In genomic region chr9:37381094-37381741, GRCh38 we compare ENCODE assay signal across 16 cellular contexts. TPM values are rescaled to one million over a fixed set of nuclear protein-coding genes. Genes with fewer than 3 reads are reported as not detected.
DNase-seq lines count a peak whose midpoint lies in the region; ATAC-seq and TF ChIP-seq lines count a peak whose summit lies in the region.
"Had no signal": no experiment of that assay in that cellular context is flagged by ENCODE, and none has a peak within 500 bp of the region (broad histone marks: within the 10 kb centered on the region; RNA-seq: fewer than 3 reads in every experiment).

No MANE protein-coding gene starts in this region.

- H3K9ac ChIP-seq in SU-DHL-6 (ENCODE audit: low read length): peak overlapping the region; percentile 62
- H3K9ac ChIP-seq: BLaER1 had no signal

- H3K9me3 ChIP-seq in DOHH2 (ENCODE audit: control insufficient read depth, insufficient read depth, low read length) (peaks cover 7% of the 10 kb centered on the region; the same call in 1 of the 2 replicates), SU-DHL-6 (ENCODE audit: insufficient read depth, low read length) (0 out of 2 replicates have a peak, but pooled peaks cover 4% of the 10 kb centered on the region)

- peak overlapping the region in 2 of 4 donors; percentile 27 to 52 for H3K4me3 Mint-ChIP-seq in IgD-negative memory B cell
- no peak overlapping the region for H3K4me3 Mint-ChIP-seq in stimulated activated memory B cell treated with anti-CD40 and anti-IgM and Interleukin-4, amounts not matched to agents 10 μg/mL and 1 μg/mL and 100 μg/mL, for 72 hours
- H3K4me3 Mint-ChIP-seq: CD8-positive, alpha-beta memory T cell had no signal

- no peak for ATAC-seq in stimulated activated memory B cell treated with anti-CD40 and anti-IgM and Interleukin-4, amounts not matched to agents 10 μg/mL and 1 μg/mL and 100 μg/mL, for 72 hours
- ATAC-seq in GM21528 (IDR thresholded peaks at IDR 0.05; ENCODE audit: low FRiP score, unreplicated experiment) (no peak), sciatic nerve (no peak), GM18867 (IDR thresholded peaks at IDR 0.05; ENCODE audit: unreplicated experiment) (no peak)

- H3K79me2 ChIP-seq in DOHH2 (ENCODE audit: control insufficient read depth, low read length): peaks cover 12% of the 10 kb centered on the region
- H3K79me2 ChIP-seq in SU-DHL-6 (ENCODE audit: insufficient read depth, low read length): no peaks in the 10 kb centered on the region; the same call in 1 of the 2 replicates

- H3K9me2 ChIP-seq in DOHH2 (replicated peaks; ENCODE audit: control insufficient read depth, low read length) (no peaks in the 10 kb centered on the region), SU-DHL-6 (replicated peaks; ENCODE audit: insufficient read depth, low read length) (no peaks in the 10 kb centered on the region)

- H3K27me3 ChIP-seq in DOHH2 (ENCODE audit: control insufficient read depth, low read length): no peaks in the 10 kb centered on the region
- H3K27me3 ChIP-seq in SU-DHL-6 (ENCODE audit: low read length): no peaks in the 10 kb centered on the region
- H3K27me3 ChIP-seq: BLaER1 had no signal

- H3K4me3 ChIP-seq in DOHH2 (ENCODE audit: low read length): peak overlapping the region; percentile 63
- no peak overlapping the region for H3K4me3 ChIP-seq in SU-DHL-6 (ENCODE audit: insufficient read depth, low read length, poor library complexity, severe bottlenecking)
- H3K4me3 ChIP-seq: BLaER1 had no signal

- intact Hi-C loops in sciatic nerve (cut with DNase I): no loop called here

- peaks cover 99% of the 10 kb centered on the region for H3K4me1 ChIP-seq in DOHH2 (ENCODE audit: control insufficient read depth, low read length)

- H3K9me3 Mint-ChIP-seq in IgD-negative memory B cell: no peaks in the 10 kb centered on the region
- peaks cover 5% of the 10 kb centered on the region for H3K9me3 Mint-ChIP-seq in stimulated activated memory B cell treated with anti-CD40 and anti-IgM and Interleukin-4, amounts not matched to agents 10 μg/mL and 1 μg/mL and 100 μg/mL, for 72 hours

- H4K20me1 ChIP-seq in DOHH2 (ENCODE audit: control insufficient read depth, insufficient read depth, low read depth, low read length): no peaks in the 10 kb centered on the region
- no peaks in the 10 kb centered on the region for H4K20me1 ChIP-seq in SU-DHL-6 (ENCODE audit: low read depth, low read length)
- H4K20me1 ChIP-seq: BLaER1 had no signal

- peaks cover 11% of the 10 kb centered on the region for H3K36me3 ChIP-seq in DOHH2 (ENCODE audit: control insufficient read depth, low read length)
- peaks cover 3% of the 10 kb centered on the region; the same call in 1 of the 2 replicates for H3K36me3 ChIP-seq in SU-DHL-6 (ENCODE audit: low read length)
- H3K36me3 ChIP-seq: BLaER1 had no signal

- peaks cover 5% of the 10 kb centered on the region for H3K36me3 Mint-ChIP-seq in IgD-negative memory B cell
- H3K36me3 Mint-ChIP-seq in stimulated activated memory B cell treated with anti-CD40 and anti-IgM and Interleukin-4, amounts not matched to agents 10 μg/mL and 1 μg/mL and 100 μg/mL, for 72 hours: peaks cover 10% of the 10 kb centered on the region

- H3K27me3 Mint-ChIP-seq in IgD-negative memory B cell: peaks cover 11% of the 10 kb centered on the region
- no peaks in the 10 kb centered on the region for H3K27me3 Mint-ChIP-seq in stimulated activated memory B cell treated with anti-CD40 and anti-IgM and Interleukin-4, amounts not matched to agents 10 μg/mL and 1 μg/mL and 100 μg/mL, for 72 hours

- no peak for DNase-seq in sciatic nerve (ENCODE audit: low spot score)
- DNase-seq: CD8-positive, alpha-beta memory T cell; GOT3; KBM-7; NCI-H1105; NCI-H187; NCI-H2171 treated with DMSO at 0.1 percent for 48 hours; NCI-H526; SHP77 had no signal

- TF ChIP-seq CTCF in DOHH2 (IDR thresholded peaks at IDR 0.05; ENCODE audit: low read depth, low read length, poor library complexity, severe bottlenecking) (no peak), SU-DHL-6 (IDR thresholded peaks at IDR 0.05; ENCODE audit: insufficient read depth, low read length, poor library complexity, severe bottlenecking) (no peak)

- peaks cover 64 to 74% (median 74%) of the 10 kb centered on the region in 3 donors for H3K4me1 Mint-ChIP-seq in IgD-negative memory B cell
- H3K4me1 Mint-ChIP-seq in stimulated activated memory B cell treated with anti-CD40 and anti-IgM and Interleukin-4, amounts not matched to agents 10 μg/mL and 1 μg/mL and 100 μg/mL, for 72 hours: peaks cover 90% of the 10 kb centered on the region
- H3K4me1 Mint-ChIP-seq: CD8-positive, alpha-beta memory T cell had no signal

- H2AFZ ChIP-seq in SU-DHL-6 (ENCODE audit: low read depth, low read length, severe bottlenecking): peak overlapping the region; percentile 3

- H3K4me2 ChIP-seq in DOHH2 (ENCODE audit: low read length): peak overlapping the region; percentile 63
- H3K4me2 ChIP-seq in SU-DHL-6 (ENCODE audit: low read depth, low read length, poor library complexity, severe bottlenecking): peak overlapping the region; percentile 48
- H3K4me2 ChIP-seq: BLaER1 had no signal

- H3K27ac ChIP-seq in DOHH2 (ENCODE audit: low read depth, low read length) (peak overlapping the region; percentile 99), SU-DHL-6 (ENCODE audit: low read depth, low read length) (peak overlapping the region; percentile 97)
- H3K27ac ChIP-seq: BLaER1 had no signal

- peaks cover 52% of the 10 kb centered on the region for H3F3A ChIP-seq in DOHH2 (ENCODE audit: control insufficient read depth, insufficient read depth)
- peaks cover 90% of the 10 kb centered on the region for H3F3A ChIP-seq in SU-DHL-6 (ENCODE audit: insufficient read depth)

- peak overlapping the region in 2 of 3 donors; percentile 9 to 27 for H3K27ac Mint-ChIP-seq in IgD-negative memory B cell
- peak overlapping the region; percentile 87 for H3K27ac Mint-ChIP-seq in stimulated activated memory B cell treated with anti-CD40 and anti-IgM and Interleukin-4, amounts not matched to agents 10 μg/mL and 1 μg/mL and 100 μg/mL, for 72 hours
- H3K27ac Mint-ChIP-seq: CD8-positive, alpha-beta memory T cell had no signal

RNA-seq across cellular contexts. Expression of gene GRHPR, which starts 41.3 kb away (rescaled TPM):
- 84.6 TPM for polyA plus RNA-seq in IgD-negative memory B cell
- total RNA-seq in sciatic nerve: 90.7 TPM
